Comparison of ENCODE assay signal across 19 cellular contexts in genomic region chr13:98321356-98321755, GRCh38.
"Had no signal": no experiment of that assay in that cellular context is flagged by ENCODE, and none has a peak within 500 bp of the region (broad histone marks: within the 10 kb centered on the region; RNA-seq: fewer than 3 reads in every experiment).

No MANE protein-coding gene starts in this region.

- H3K4me1 ChIP-seq: uterus had no signal

- FAIRE-seq: frontal cortex, islet of Langerhans had no signal

- H3K36me3 Mint-ChIP-seq: naive thymus-derived CD8-positive, alpha-beta T cell had no signal

- H3K4me1 Mint-ChIP-seq: naive thymus-derived CD8-positive, alpha-beta T cell had no signal

- H3K27ac Mint-ChIP-seq: naive thymus-derived CD8-positive, alpha-beta T cell had no signal

- H3K4me3 Mint-ChIP-seq: naive thymus-derived CD8-positive, alpha-beta T cell; neural crest cell had no signal

- H3K4me3 ChIP-seq: coronary artery, heart right ventricle, mucosa of descending colon, ovary, right atrium auricular region, sigmoid colon, skin epidermis, upper lobe of left lung, uterus had no signal

- H3K36me3 ChIP-seq: heart right ventricle, ovary, right atrium auricular region, sigmoid colon, upper lobe of left lung, uterus had no signal

- H3K27me3 ChIP-seq: heart right ventricle, ovary, right atrium auricular region, sigmoid colon, upper lobe of left lung, uterus had no signal

- H3K9me3 ChIP-seq: heart right ventricle, mucosa of descending colon, ovary, right atrium auricular region, sigmoid colon, upper lobe of left lung, uterus had no signal

- DNase-seq: effector CD4-positive, alpha-beta T cell; heart right ventricle; hypothalamus; mammary epithelial cell; mucosa of descending colon; naive thymus-derived CD8-positive, alpha-beta T cell; nucleus accumbens; ovary; sigmoid colon; stimulated activated CD4-positive, alpha-beta T cell treated with anti-CD3 and anti-CD28 coated beads, Interleukin-12 subunit alpha, Interleukin-12 subunit beta, amount 100 ng/mL, for 4 hours; stimulated activated naive CD4-positive, alpha-beta T cell treated with Interleukin-2 at 50 U/mL for 16 hours; upper lobe of left lung; uterus had no signal

- H3K27ac ChIP-seq: coronary artery, heart right ventricle, ovary, right atrium auricular region, sigmoid colon, skin epidermis, upper lobe of left lung, uterus had no signal

- H3K9me3 Mint-ChIP-seq: naive thymus-derived CD8-positive, alpha-beta T cell; neural crest cell had no signal
